In genomic region chr12:56629459-56630179, GRCh38 we compare ENCODE assay signal across 8 cellular contexts. TPM values are rescaled to one million over a fixed set of nuclear protein-coding genes. Genes with fewer than 3 reads are reported as not detected.
DNase-seq lines count a peak whose midpoint lies in the region; ATAC-seq and TF ChIP-seq lines count a peak whose summit lies in the region.

No MANE protein-coding gene starts in this region.

- H3K4me3 ChIP-seq in DND-41 (ENCODE audit: low read depth in 1 of 2, low read length in 2 of 2), result peak overlapping the region; percentile 96 to 100
- peak overlapping the region; percentile 53 to 80 (median 75) for H3K4me3 ChIP-seq in mammary epithelial cell (replicated peaks in 1 of 3; ENCODE audit: insufficient read depth in 1 of 3, low read depth in 2 of 3, low read length in 3 of 3)

- intact Hi-C loops in mammary epithelial cell (cut with micrococcal nuclease) (loop anchor here (10.0 kb wide), 1 partner anchor 355 kb away; no protein-coding TSS in a partner anchor), left colon (cut with DNase I, micrococcal nuclease) (loop anchor here in 1 of 2 donors (5.0 to 10.0 kb wide), 2 partner anchors 55 to 107 kb away; partner anchors contain the start of genes PTGES3 and RBMS2)

- DNase-seq in DND-41 (peak; percentile 53), T-helper 22 cell (ENCODE audit: low read depth) (peak; percentile 52), mammary epithelial cell (peak; percentile 12), left colon (peak; percentile 40 to 42), NCI-H2029 treated with DMSO at 0.1 percent for 48 hours (lab: John Stamatoyannopoulos, UW) (no peak), SK-N-DZ (ENCODE audit: low spot score) (no peak)
- peak; percentile 26 to 29 for DNase-seq in stimulated activated CD4-positive, alpha-beta T cell treated with anti-CD3 and anti-CD28 coated beads, Interleukin-2, amount 100 ng/mL, for 48 hours

- ATAC-seq in DND-41 (ENCODE audit: insufficient read depth, low read depth) (peak; percentile 44), HG02840 (IDR thresholded peaks at IDR 0.05; ENCODE audit: low FRiP score, unreplicated experiment) (peak; percentile 10), left colon (peak; percentile 33)

- H3K27me3 ChIP-seq in DND-41 (ENCODE audit: insufficient read depth, low read length, poor library complexity) (no peaks in the 10 kb centered on the region), mammary epithelial cell (ENCODE audit: insufficient read depth, low read length) (no peaks in the 10 kb centered on the region)

- BruUV-seq in mammary epithelial cell (replicated peaks; lab: Mats Ljungman, UMichigan), result no TSS peak

- H3K36me3 ChIP-seq in DND-41 (ENCODE audit: insufficient read depth, low read length) (peaks cover 24% of the 10 kb centered on the region), mammary epithelial cell (ENCODE audit: insufficient read depth, low read length) (peaks cover 8% of the 10 kb centered on the region)

- TF ChIP-seq CTCF in DND-41 (IDR thresholded peaks at IDR 0.05; ENCODE audit: borderline replicate concordance, extremely low read depth, low read length, poor library complexity, severe bottlenecking) (no peak), mammary epithelial cell (conservative IDR thresholded peaks at IDR 0.05 in 1 of 2, IDR thresholded peaks at IDR 0.05 in 1 of 2; ENCODE audit: extremely low read depth in 1 of 2, insufficient read depth in 1 of 2, low read depth in 1 of 2, low read length in 2 of 2) (no peak)

- H3K9me3 ChIP-seq in DND-41 (ENCODE audit: insufficient read depth, low read length, severe bottlenecking) (no peaks in the 10 kb centered on the region), mammary epithelial cell (replicated peaks; ENCODE audit: insufficient read depth, low read length) (no peaks in the 10 kb centered on the region)

- H3K27ac ChIP-seq in DND-41 (ENCODE audit: low read length) (peak overlapping the region; percentile 91), mammary epithelial cell (ENCODE audit: insufficient read depth, low read depth, low read length) (peak overlapping the region; percentile 61)

- peaks cover 52% of the 10 kb centered on the region for H3K4me1 ChIP-seq in DND-41 (ENCODE audit: insufficient read depth, low read length)
- peaks cover 36% of the 10 kb centered on the region for H3K4me1 ChIP-seq in mammary epithelial cell (ENCODE audit: insufficient read depth, low read length)

- WGBS in mammary epithelial cell (ENCODE audit: low coverage, missing lambda C conversion rate), result 0% methylated on average over 2 of the region's 46 CpGs

- peaks cover 85% of the 10 kb centered on the region for H3K79me2 ChIP-seq in DND-41 (ENCODE audit: insufficient read depth, low read length)
- H3K79me2 ChIP-seq in mammary epithelial cell (ENCODE audit: insufficient read depth, low read length), result peaks cover 95% of the 10 kb centered on the region

- dilution Hi-C loops in mammary epithelial cell (cut with HindIII; ENCODE audit: low sequenced_read_pairs), result loop anchor here (5.0 kb wide), 1 partner anchor 42 kb away; no protein-coding TSS in a partner anchor

- in situ Hi-C loops in mammary epithelial cell (cut with MboI; ENCODE audit: low sequenced_read_pairs in 2 of 2), result loop anchor here in 1 of 2 donors (10.0 kb wide), 1 partner anchor 105 kb away; the partner anchor contains the start of gene RBMS2

- CTCF ChIA-PET in mammary epithelial cell (lab: Charles Lee; ENCODE audit: low non-redundant PET), result no interaction called here

- H3K4me2 ChIP-seq in DND-41 (ENCODE audit: insufficient read depth, low read length) (peak overlapping the region; percentile 95), mammary epithelial cell (ENCODE audit: insufficient read depth, low read depth, low read length) (peak overlapping the region; percentile 92)

- peak overlapping the region; percentile 88 for H3K9ac ChIP-seq in DND-41 (ENCODE audit: low read depth, low read length)
- H3K9ac ChIP-seq in mammary epithelial cell (ENCODE audit: insufficient read depth, low read length), result peak overlapping the region; percentile 65

- H2AFZ ChIP-seq in DND-41 (ENCODE audit: low read depth, low read length) (peak overlapping the region; percentile 78), mammary epithelial cell (ENCODE audit: low read depth, low read length) (peak overlapping the region; percentile 51)

- peaks cover 16% of the 10 kb centered on the region; the same call in 1 of the 2 replicates for H4K20me1 ChIP-seq in DND-41 (ENCODE audit: insufficient read depth, low read length)
- no peaks in the 10 kb centered on the region for H4K20me1 ChIP-seq in mammary epithelial cell (ENCODE audit: insufficient read depth, low read length)

RNA-seq across cellular contexts. Expression of gene BAZ2A, which starts 0.5 kb away (rescaled TPM):
- total RNA-seq in mammary epithelial cell (10 to 100 TPM; 41.7 to 89.3 TPM), left colon (100 to 1,000 TPM; 105 to 107 TPM)
- 43.8 TPM for polyA plus RNA-seq in mammary epithelial cell
- polyA minus RNA-seq in mammary epithelial cell, result 120 TPM
- polyA plus RNA-seq in SK-N-DZ (2014; cell fraction: cytosol; rRNA removed), result 13.4 and 19.9 TPM in 2 replicates
- polyA plus RNA-seq in SK-N-DZ (2014; cell fraction: nucleus; rRNA removed), result 25.0 and 59.3 TPM in 2 replicates

RNA-seq across cellular contexts. Expression of gene ATP5F1B, which starts 16.2 kb away (rescaled TPM):
- 100 to 1,000 TPM; 374 to 617 TPM for total RNA-seq in mammary epithelial cell
- polyA plus RNA-seq in mammary epithelial cell, result 1,026 TPM
- polyA minus RNA-seq in mammary epithelial cell, result 1,503 TPM
- 1,000 to 10,000 TPM; 1,197 to 1,516 TPM for total RNA-seq in left colon
- 892 and 940 TPM in 2 replicates for polyA plus RNA-seq in SK-N-DZ (2014; cell fraction: cytosol; rRNA removed)
- polyA plus RNA-seq in SK-N-DZ (2014; cell fraction: nucleus; rRNA removed), result 611 and 648 TPM in 2 replicates

RNA-seq across cellular contexts. Expression of gene PTGES3, which starts 58.5 kb away (rescaled TPM):
- total RNA-seq in mammary epithelial cell (100 to 1,000 TPM in 1 of 2 donors, 10 to 100 TPM in 1; 63.5 to 197 TPM), left colon (100 to 1,000 TPM; 149 to 160 TPM)
- 85.2 TPM for polyA plus RNA-seq in mammary epithelial cell
- polyA minus RNA-seq in mammary epithelial cell, result 76.3 TPM
- 186 and 193 TPM in 2 replicates for polyA plus RNA-seq in SK-N-DZ (2014; cell fraction: cytosol; rRNA removed)
- 100 and 151 TPM in 2 replicates for polyA plus RNA-seq in SK-N-DZ (2014; cell fraction: nucleus; rRNA removed)

Comparison
In these comparisons a context has a peak if more than half of its experiments do, and no peak if none do; other contexts are left out.
1. DNase-seq: peak in DND-41 (single experiment), T-helper 22 cell (single experiment), mammary epithelial cell (single experiment), left colon (2 of 2) and stimulated activated CD4-positive, alpha-beta T cell treated with anti-CD3 and anti-CD28 coated beads, Interleukin-2, amount 100 ng/mL, for 48 hours (2 of 2); none in NCI-H2029 treated with DMSO at 0.1 percent for 48 hours (single experiment) and SK-N-DZ (single experiment).
2. Peak in every context shown above with its lines, with median percentiles within 50 percentile points of each other: ATAC-seq.